9 cellular contexts compared by ENCODE assay signal in genomic region chr1:226664413-226665101, GRCh38.
A peak's percentile ranks its signal among the peaks of the same experiment; 100 is the strongest.
DNase-seq lines count a peak whose midpoint lies in the region; ATAC-seq, FAIRE-seq and TF ChIP-seq lines count a peak whose summit lies in the region.
"Had no signal": no experiment of that assay in that cellular context is flagged by ENCODE, and none has a peak within 500 bp of the region (broad histone marks: within the 10 kb centered on the region; RNA-seq: fewer than 3 reads in every experiment).

No MANE protein-coding gene starts in this region.

- H3K4me1 Mint-ChIP-seq in H9: peaks cover 50 to 59% of the 10 kb centered on the region in 2 experiments

- WGBS in liver: 72% methylated on average over 15 of the region's 15 CpGs
- 45% methylated on average over 10 of the region's 15 CpGs for WGBS in HepG2 (ENCODE audit: low lambda C conversion rate)
- WGBS in H9 (ENCODE audit: extremely low coverage, insufficient read length, low lambda C conversion rate): no CpG with 5 or more reads among the region's 15 CpGs

- H4K8ac ChIP-seq in H9 (replicated peaks; ENCODE audit: insufficient read length, low read depth, low read length): no peak overlapping the region

- TF ChIP-seq EP300 in HepG2 (IDR thresholded peaks at IDR 0.05; ENCODE audit: low read depth in 2 of 2, low read length in 2 of 2) (no peak), HepG2 (CRISPR knock-in tag; IDR thresholded peaks at IDR 0.05; ENCODE audit: borderline replicate concordance) (no peak)

- no peak for ATAC-seq in HepG2
- no peak for ATAC-seq in GM18909 (IDR thresholded peaks at IDR 0.05; ENCODE audit: poor library complexity, unreplicated experiment)
- no peak for ATAC-seq in HG03196 (IDR thresholded peaks at IDR 0.05; ENCODE audit: unreplicated experiment)

- intact Hi-C loops in HepG2 (cut with micrococcal nuclease; ENCODE audit: unreplicated experiment): loop anchor here (2.0 kb wide), 1 partner anchor 30 kb away; no protein-coding TSS in a partner anchor

- no peaks in the 10 kb centered on the region for H3K79me2 ChIP-seq in HepG2 (ENCODE audit: insufficient read depth, low read length)
- no peaks in the 10 kb centered on the region for H3K79me2 ChIP-seq in H9 (ENCODE audit: insufficient read depth, low read length)

- no peaks in the 10 kb centered on the region for H3K27me3 ChIP-seq in liver (ENCODE audit: control insufficient read depth in 4 of 4, insufficient read depth in 4 of 4, low read length in 3 of 4)
- peaks cover 3 to 70% of the 10 kb centered on the region in 2 experiments; a peak in 4 of 5 replicates for H3K27me3 ChIP-seq in HepG2 (ENCODE audit: control insufficient read depth in 1 of 2, insufficient read depth in 2 of 2, low read length in 2 of 2)
- no peaks in the 10 kb centered on the region for H3K27me3 ChIP-seq in duodenal mucosa (ENCODE audit: control insufficient read depth in 1 of 2, insufficient read depth in 2 of 2, low read length in 2 of 2)
- H3K27me3 ChIP-seq in H9 (ENCODE audit: insufficient read depth, low read length): no peaks in the 10 kb centered on the region
- H3K27me3 ChIP-seq: dorsolateral prefrontal cortex had no signal

- H3K56ac ChIP-seq in H9 (ENCODE audit: insufficient read length, low read depth, low read length): no peak overlapping the region

- H3K14ac ChIP-seq in H9 (ENCODE audit: insufficient read depth, low read length): no peak overlapping the region; the same call in 1 of the 2 replicates

- no peak for DNase-seq in HepG2 (ENCODE audit: low spot score)
- DNase-seq in myocyte (ENCODE audit: low read depth): peak; percentile 90
- no peak for DNase-seq in OCI-M2 (lab: John Stamatoyannopoulos, UW; ENCODE audit: unreplicated experiment)
- DNase-seq in H9: no peak

- peaks cover 0 to 8% (median 1%) of the 10 kb centered on the region in 4 donors for H3K4me1 ChIP-seq in liver (ENCODE audit: control insufficient read depth in 4 of 4, insufficient read depth in 4 of 4, low read length in 3 of 4)
- H3K4me1 ChIP-seq in HepG2 (ENCODE audit: insufficient read depth, low read length): no peaks in the 10 kb centered on the region
- peaks cover 46 to 56% of the 10 kb centered on the region in 2 donors for H3K4me1 ChIP-seq in duodenal mucosa (ENCODE audit: control insufficient read depth in 1 of 2, insufficient read depth in 2 of 2, low read length in 2 of 2)
- peaks cover 6% of the 10 kb centered on the region for H3K4me1 ChIP-seq in H9 (ENCODE audit: insufficient read depth, low read length)

- in situ Hi-C loops in HepG2 (cut with HindIII; ENCODE audit: extremely low pct_ligation_motif_present, low pct_unique_long_range_greater_than_20kb): no loop called here

- H3K79me1 ChIP-seq in H9 (ENCODE audit: insufficient read depth, low read depth, low read length, poor library complexity, severe bottlenecking): no peaks in the 10 kb centered on the region

- no peak overlapping the region for H3K4me3 ChIP-seq in liver (ENCODE audit: low read depth in 1 of 3, low read length in 3 of 3)
- no peak overlapping the region for H3K4me3 ChIP-seq in HepG2 (replicated peaks in 1 of 3; ENCODE audit: insufficient read depth in 1 of 3, low read depth in 2 of 3, low read length in 3 of 3)
- H3K4me3 ChIP-seq in duodenal mucosa (ENCODE audit: low read depth in 1 of 2, low read length in 2 of 2): no peak overlapping the region

- no peak overlapping the region for H2BK15ac ChIP-seq in H9 (ENCODE audit: low read depth, low read length)

- H3T11ph ChIP-seq in H9 (ENCODE audit: low read length): no peak overlapping the region

- FAIRE-seq in HepG2 (lab: Jason Lieb, UNC): no peak

- no peaks in the 10 kb centered on the region for H3K9me3 Mint-ChIP-seq in H9

- no peaks in the 10 kb centered on the region for H3K36me3 ChIP-seq in liver (ENCODE audit: control insufficient read depth in 4 of 4, insufficient read depth in 3 of 4, low read depth in 1 of 4, low read length in 3 of 4)
- no peaks in the 10 kb centered on the region for H3K36me3 ChIP-seq in HepG2 (replicated peaks in 1 of 2; ENCODE audit: control insufficient read depth in 1 of 2, insufficient read depth in 2 of 2, low read length in 2 of 2)
- no peaks in the 10 kb centered on the region for H3K36me3 ChIP-seq in duodenal mucosa (ENCODE audit: control insufficient read depth in 1 of 2, insufficient read depth in 2 of 2, low read length in 2 of 2)

- no peak for TF ChIP-seq POLR2A in HepG2 (IDR thresholded peaks at IDR 0.05; ENCODE audit: insufficient read depth in 1 of 2, low read depth in 2 of 2, low read length in 2 of 2)

- BruUV-seq in HepG2 (replicated peaks; lab: Mats Ljungman, UMichigan): no TSS peak

- no peaks in the 10 kb centered on the region for H3K36me3 Mint-ChIP-seq in H9 (ENCODE audit: insufficient read depth in 1 of 3, low read depth in 3 of 3)

- H3K9ac ChIP-seq in liver (ENCODE audit: low read depth in 1 of 2, low read length in 2 of 2) (no peak overlapping the region), HepG2 (ENCODE audit: insufficient read depth, low read depth, low read length) (no peak overlapping the region), duodenal mucosa (ENCODE audit: low read depth in 1 of 2, low read length in 2 of 2) (peak overlapping the region; percentile 57 to 64), H9 (ENCODE audit: extremely low read depth, insufficient read length, low read length) (no peak overlapping the region)

- H3K23ac ChIP-seq in H9 (ENCODE audit: insufficient read length, low read depth, low read length): no peak overlapping the region

- H3K4ac ChIP-seq in H9 (ENCODE audit: low read depth, low read length): no peak overlapping the region

- H3K27ac ChIP-seq in liver (ENCODE audit: low read depth in 1 of 2, low read length in 2 of 2): peak overlapping the region; percentile 73
- no peak overlapping the region for H3K27ac ChIP-seq in HepG2 (ENCODE audit: extremely low read length, insufficient read depth, low read length)
- H3K27ac ChIP-seq in duodenal mucosa (ENCODE audit: low read depth, low read length): peak overlapping the region; percentile 87
- no peak overlapping the region for H3K27ac ChIP-seq in H9 (ENCODE audit: insufficient read length, low read depth, low read length)

- TF ChIP-seq RAD21 in liver (IDR thresholded peaks at IDR 0.05) (peak in 1 of 2 donors; percentile 11), HepG2 (CRISPR knock-in tag; IDR thresholded peaks at IDR 0.05) (no peak)

- no peak overlapping the region for H2BK120ac ChIP-seq in H9 (ENCODE audit: low read depth, low read length, poor library complexity, severe bottlenecking)

- CTCF ChIA-PET in HepG2 (lab: Yijun Ruan, JAX; ENCODE audit: low intra/inter-chr PET ratio, low total read pairs): no interaction called here

- no peak overlapping the region; a peak in 2 of 7 replicates for H3K27ac Mint-ChIP-seq in H9

- H3K4me3 Mint-ChIP-seq in H9: no peak overlapping the region

- H2BK20ac ChIP-seq in H9 (ENCODE audit: low read depth, low read length, poor library complexity, severe bottlenecking): no peak overlapping the region

- H3K4me2 ChIP-seq in HepG2 (ENCODE audit: low read depth, low read length) (no peak overlapping the region), H9 (ENCODE audit: insufficient read depth, insufficient read length, low read length) (no peak overlapping the region)

- H4K20me1 ChIP-seq in HepG2 (ENCODE audit: insufficient read depth, low read length) (no peaks in the 10 kb centered on the region), H9 (ENCODE audit: control insufficient read depth, insufficient read depth, insufficient read length) (no peaks in the 10 kb centered on the region)

- H2AK5ac ChIP-seq in H9 (ENCODE audit: insufficient read length, low read length): no peak overlapping the region

- H3K23me2 ChIP-seq in H9 (ENCODE audit: insufficient read length, low read depth, low read length, poor library complexity, severe bottlenecking): no peaks in the 10 kb centered on the region

- H2AFZ ChIP-seq in HepG2 (ENCODE audit: low read length) (no peak overlapping the region), H9 (ENCODE audit: low read length) (no peak overlapping the region)

- H2BK5ac ChIP-seq in H9 (ENCODE audit: insufficient read length, low read length): no peak overlapping the region

- POLR2A ChIA-PET in HepG2 (lab: Yijun Ruan, JAX): no interaction called here

- H4K5ac ChIP-seq in H9 (ENCODE audit: insufficient read length, low read depth, low read length): no peak overlapping the region

- H2BK12ac ChIP-seq in H9 (ENCODE audit: insufficient read length, low read depth, low read length): no peak overlapping the region

- H3K27me3 Mint-ChIP-seq in H9 (ENCODE audit: low read depth): peaks cover 5% of the 10 kb centered on the region

- H3K9me3 ChIP-seq in liver (ENCODE audit: control insufficient read depth in 4 of 4, low read length in 3 of 4) (no peaks in the 10 kb centered on the region), HepG2 (ENCODE audit: low read length) (no peaks in the 10 kb centered on the region), duodenal mucosa (ENCODE audit: control insufficient read depth in 1 of 2, low read length in 2 of 2) (no peaks in the 10 kb centered on the region), H9 (ENCODE audit: control insufficient read depth, low read depth, low read length) (no peaks in the 10 kb centered on the region)

- no peak overlapping the region for H3K18ac ChIP-seq in H9 (ENCODE audit: insufficient read length, low read depth, low read length)

- no peak overlapping the region for H4K91ac ChIP-seq in H9 (ENCODE audit: insufficient read length, low read depth, low read length)

- TF ChIP-seq CTCF in liver (IDR thresholded peaks at IDR 0.05; ENCODE audit: low read depth, low read length, missing input control): no peak
- no peak for TF ChIP-seq CTCF in HepG2 (CRISPR knock-in tag; IDR thresholded peaks at IDR 0.05)
- TF ChIP-seq CTCF in H9 (conservative IDR thresholded peaks at IDR 0.05): no peak

TF ChIP-seq in liver, 16 proteins besides CTCF, POLR2A, EP300 and RAD21:
- peak; percentile 66 to 72 for TF ChIP-seq JUND (IDR thresholded peaks at IDR 0.05)
- TF ChIP-seq MAX (IDR thresholded peaks at IDR 0.05): peak; percentile 49
- peak; percentile 78 for TF ChIP-seq NR2F2 (IDR thresholded peaks at IDR 0.05)
- peak in 1 of 2 donors; percentile 25 for TF ChIP-seq RXRA (IDR thresholded peaks at IDR 0.05)
- peak; percentile 43 for TF ChIP-seq SP1 (IDR thresholded peaks at IDR 0.05)
- TF ChIP-seq HNF4G (IDR thresholded peaks at IDR 0.05): no peak

TF ChIP-seq in HepG2, 621 proteins besides CTCF, POLR2A, EP300 and RAD21 (continues in another document):
- TF ChIP-seq TGIF2 (CRISPR knock-in tag; IDR thresholded peaks at IDR 0.05) (no peak), CERS6 (CRISPR knock-in tag; IDR thresholded peaks at IDR 0.05) (no peak)

Comparison
In these comparisons a context has a peak if more than half of its experiments do, and no peak if none do; other contexts are left out.
1. H3K27ac ChIP-seq: peak in liver (2 of 2) and duodenal mucosa (single experiment); none in HepG2 (single experiment) and H9 (single experiment).
2. H3K9ac ChIP-seq: peak in duodenal mucosa (2 of 2); none in liver (0 of 2), HepG2 (single experiment) and H9 (single experiment).